Comparison of ENCODE assay signal across 6 cellular contexts in the genomic region with DNA sequence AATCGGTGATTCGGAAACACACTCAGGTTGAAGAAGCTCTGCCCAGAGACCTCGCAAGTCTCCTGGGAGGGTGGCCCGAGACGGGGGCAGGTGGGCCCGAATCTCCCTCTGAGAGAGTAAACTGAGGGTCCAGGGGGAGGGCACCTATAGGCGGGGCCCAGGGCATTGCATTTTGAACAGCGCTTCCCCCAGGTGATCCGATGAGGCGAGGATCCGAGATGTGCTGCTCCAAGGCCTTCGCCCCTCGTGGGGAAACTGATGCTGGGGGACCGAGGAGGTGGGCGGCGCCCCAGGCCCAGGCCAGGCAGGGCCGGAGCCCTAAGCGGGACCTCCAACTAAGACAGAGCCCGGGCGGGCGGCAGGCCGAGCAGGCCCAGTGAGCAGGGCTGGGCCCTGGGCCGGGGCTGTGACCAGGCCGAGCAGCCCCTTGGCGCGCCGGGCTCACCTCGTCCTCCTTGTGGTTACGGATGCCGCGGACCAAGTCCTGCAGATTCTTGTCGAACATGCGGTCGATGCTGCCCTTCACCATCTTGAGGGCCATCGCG. TPM values are rescaled to one million over a fixed set of nuclear protein-coding genes. Genes with fewer than 3 reads are reported as not detected.
DNase-seq lines count a peak whose midpoint lies in the region; ATAC-seq and TF ChIP-seq lines count a peak whose summit lies in the region.

No MANE protein-coding gene starts in this region.

- H3K4me3 Mint-ChIP-seq in chondrocyte (ENCODE audit: unreplicated experiment) = peak overlapping the region; percentile 87

- no peaks in the 10 kb centered on the region for H3K9me3 Mint-ChIP-seq in chondrocyte (ENCODE audit: low read depth)

- no peaks in the 10 kb centered on the region for H3K36me3 Mint-ChIP-seq in chondrocyte (ENCODE audit: low read depth)

- H3K4me1 Mint-ChIP-seq in chondrocyte (ENCODE audit: low read depth) = peaks cover 48% of the 10 kb centered on the region

- ATAC-seq in GM18858 (IDR thresholded peaks at IDR 0.05; ENCODE audit: unreplicated experiment) = peak; percentile 12
- ATAC-seq in HG03521 (IDR thresholded peaks at IDR 0.05; ENCODE audit: unreplicated experiment) = peak; percentile 13
- peak; percentile 14 for ATAC-seq in omental fat pad (ENCODE audit: low FRiP score)
- ATAC-seq in HG02870 (IDR thresholded peaks at IDR 0.05; ENCODE audit: unreplicated experiment) = no peak

- H3K27ac Mint-ChIP-seq in chondrocyte (ENCODE audit: unreplicated experiment) = peak overlapping the region; percentile 74

- H3K27me3 Mint-ChIP-seq in chondrocyte (ENCODE audit: low read depth) = no peaks in the 10 kb centered on the region

- DNase-seq in chondrocyte (ENCODE audit: low spot score) = no peak
- DNase-seq in omental fat pad (ENCODE audit: low spot score) = no peak
- DNase-seq in NCI-H1105 treated with DMSO at 0.1 percent for 48 hours (lab: John Stamatoyannopoulos, UW) = no peak

- TF ChIP-seq CTCF in chondrocyte (IDR thresholded peaks at IDR 0.05) (no peak), omental fat pad (IDR thresholded peaks at IDR 0.05) (no peak)

RNA-seq across cellular contexts. Expression of gene AP3D1, which starts 0.5 kb away (rescaled TPM):
- total RNA-seq in chondrocyte = 139 to 157 TPM (median 144 TPM) in 3 replicates
- total RNA-seq in omental fat pad = 100 to 1,000 TPM in 1 of 4 donors, 10 to 100 TPM in 3; 66.7 to 107 (median 79.6) TPM

RNA-seq across cellular contexts. Expression of gene DOT1L, which starts 12.9 kb away (rescaled TPM):
- total RNA-seq in chondrocyte = 24.0 to 26.2 TPM (median 24.9 TPM) in 3 replicates
- total RNA-seq in omental fat pad = 10 to 100 TPM in 3 of 4 donors, 1 to 10 TPM in 1; 8.2 to 52.4 (median 15.3) TPM

RNA-seq across cellular contexts. Expression of gene IZUMO4, which starts 54.2 kb away (rescaled TPM):
- total RNA-seq in chondrocyte = 2.4 to 3.9 TPM (median 3.2 TPM) in 3 replicates
- 1 to 10 TPM; 3.7 to 5.5 (median 4.6) TPM for total RNA-seq in omental fat pad

RNA-seq across cellular contexts. Expression of gene MOB3A, which starts 54.7 kb away (rescaled TPM):
- total RNA-seq in chondrocyte (34.6 to 48.0 TPM (median 45.5 TPM) in 3 replicates), omental fat pad (10 to 100 TPM; 29.7 to 51.7 (median 44.8) TPM)
